Comparison of ENCODE assay signal across 21 cellular contexts in genomic region chr1:17746920-17747319, GRCh38. TPM values are rescaled to one million over a fixed set of nuclear protein-coding genes. Genes with fewer than 3 reads are reported as not detected.
"Had no signal": no experiment of that assay in that cellular context is flagged by ENCODE, and none has a peak within 500 bp of the region (broad histone marks: within the 10 kb centered on the region; RNA-seq: fewer than 3 reads in every experiment).

No MANE protein-coding gene starts in this region.

- H3K4me3 Mint-ChIP-seq: T-cell; T-helper 1 cell treated with Interleukin-12 subunit alpha and Interleukin-12 subunit beta and Interleukin-4 antibody, amounts not matched to agents 30 μg/mL and 1 μg/mL, for 36 hours had no signal

- H3K9me3 ChIP-seq: SK-N-SH had no signal

- DNase-seq: IMR-90, Kasumi-1, MM.1S, NCI-H1092 treated with DMSO at 0.1 percent for 48 hours, NCI-H1436, NCI-H187, NCI-H2029, NCI-H2081 treated with DMSO at 0.1 percent for 48 hours, NCI-H2171, NCI-H226, NCI-H446, NCI-H510A, NCI-H526, RPMI8226, SHP77, SK-N-SH, SW 1271, T-cell had no signal

- H3K27ac ChIP-seq: KMS-11 had no signal

- H3K9me3 Mint-ChIP-seq: T-helper 1 cell treated with Interleukin-12 subunit alpha and Interleukin-12 subunit beta and Interleukin-4 antibody, amounts not matched to agents 30 μg/mL and 1 μg/mL, for 36 hours had no signal

- H3K4me2 ChIP-seq: KMS-11, SK-N-SH had no signal

- H3K27ac Mint-ChIP-seq: T-cell; T-helper 1 cell treated with Interleukin-12 subunit alpha and Interleukin-12 subunit beta and Interleukin-4 antibody, amounts not matched to agents 30 μg/mL and 1 μg/mL, for 36 hours had no signal

- H3K9ac ChIP-seq: KMS-11, SK-N-SH had no signal

- ATAC-seq: HepG2, T-cell had no signal

- H3K4me1 Mint-ChIP-seq: T-cell had no signal

- H3K36me3 Mint-ChIP-seq: T-cell had no signal

RNA-seq across cellular contexts. Expression of gene ACTL8, which starts 8.2 kb away (rescaled TPM):
- total RNA-seq: T-cell had no signal
